1 cellular context compared by ENCODE assay signal in genomic region chr3:134482622-134483021, GRCh38.
TF ChIP-seq lines count a peak whose summit lies in the region.

No MANE protein-coding gene starts in this region.

TF ChIP-seq in GM12878, 131 proteins besides CTCF, POLR2A, EP300 and RAD21:
- no peak for TF ChIP-seq CEBPZ (IDR thresholded peaks at IDR 0.05; ENCODE audit: low read depth, low read length)
- no peak for TF ChIP-seq NFYA (IDR thresholded peaks at IDR 0.05; ENCODE audit: borderline replicate concordance, low read depth, low read length)
- TF ChIP-seq HCFC1 (IDR thresholded peaks at IDR 0.05; ENCODE audit: low read length): no peak
- TF ChIP-seq CEBPB (IDR thresholded peaks at IDR 0.05; ENCODE audit: borderline replicate concordance in 1 of 2, low read depth in 2 of 2, low read length in 2 of 2): no peak
- TF ChIP-seq SUPT20H (IDR thresholded peaks at IDR 0.05; ENCODE audit: borderline replicate concordance, control insufficient read depth, low read depth, low read length): no peak
